15 cellular contexts compared by ENCODE assay signal in genomic region chr1:205633421-205633976, GRCh38. TPM values are rescaled to one million over a fixed set of nuclear protein-coding genes. Genes with fewer than 3 reads are reported as not detected.
DNase-seq lines count a peak whose midpoint lies in the region; ATAC-seq and TF ChIP-seq lines count a peak whose summit lies in the region.
"Had no signal": no experiment of that assay in that cellular context is flagged by ENCODE, and none has a peak within 500 bp of the region (broad histone marks: within the 10 kb centered on the region; RNA-seq: fewer than 3 reads in every experiment).

No MANE protein-coding gene starts in this region.

- no peaks in the 10 kb centered on the region for H3K27me3 ChIP-seq in naive thymus-derived CD4-positive, alpha-beta T cell (ENCODE audit: control insufficient read depth in 2 of 2, insufficient read depth in 2 of 2, low read length in 2 of 2)
- no peaks in the 10 kb centered on the region for H3K27me3 ChIP-seq in Peyer's patch
- H3K27me3 ChIP-seq: ovary, testis had no signal

- H3K27me3 Mint-ChIP-seq in naive thymus-derived CD4-positive, alpha-beta T cell = peaks cover 0 to 21% (median 0%) of the 10 kb centered on the region in 5 donors

- H3K4me1 ChIP-seq in naive thymus-derived CD4-positive, alpha-beta T cell (ENCODE audit: control insufficient read depth in 2 of 2, insufficient read depth in 2 of 2, low read length in 2 of 2) = peaks cover 9 to 26% of the 10 kb centered on the region in 2 donors
- H3K4me1 ChIP-seq in Peyer's patch = peaks cover 0 to 20% (median 9%) of the 10 kb centered on the region in 4 donors

- no peak overlapping the region for H3K27ac ChIP-seq in naive thymus-derived CD4-positive, alpha-beta T cell (ENCODE audit: low read depth, low read length)
- H3K27ac ChIP-seq in Peyer's patch = no peak overlapping the region

- peak overlapping the region in 6 of 9 donors; percentile 22 to 94 (median 84) for H3K27ac Mint-ChIP-seq in naive thymus-derived CD4-positive, alpha-beta T cell

- intact Hi-C loops in naive thymus-derived CD4-positive, alpha-beta T cell (cut with micrococcal nuclease) = loop anchor here (2.0 to 10.0 kb wide), 7 partner anchors 47 to 1289 kb away; partner anchors contain the start of genes FCMR (in 1 of the 2), MDM4 (in 1 of the 2), PPP1R15B (in 1 of the 2) and SLC45A3 (in 1 of the 2)

- no peaks in the 10 kb centered on the region for H3K9me3 ChIP-seq in naive thymus-derived CD4-positive, alpha-beta T cell (ENCODE audit: control insufficient read depth in 2 of 3, low read length in 3 of 3)
- no peaks in the 10 kb centered on the region for H3K9me3 ChIP-seq in Peyer's patch
- H3K9me3 ChIP-seq: ovary, testis had no signal

- peaks cover 0 to 4% (median 0%) of the 10 kb centered on the region in 5 donors for H3K36me3 Mint-ChIP-seq in naive thymus-derived CD4-positive, alpha-beta T cell

- no peak for TF ChIP-seq POLR2A in Peyer's patch (IDR thresholded peaks at IDR 0.05)

- CTCF ChIA-PET in naive thymus-derived CD4-positive, alpha-beta T cell (lab: Charles Lee) = interaction anchor here (0.8 to 6.0 kb wide), 8 partner anchors 23 to 511 kb away, joined by 3 to 143 read pairs (median 4); no protein-coding TSS in a partner anchor

- peak overlapping the region in 2 of 10 donors; percentile 24 to 87 for H3K4me3 Mint-ChIP-seq in naive thymus-derived CD4-positive, alpha-beta T cell

- H3K36me3 ChIP-seq in naive thymus-derived CD4-positive, alpha-beta T cell (ENCODE audit: control insufficient read depth in 2 of 3, insufficient read depth in 3 of 3, low read length in 3 of 3) = no peaks in the 10 kb centered on the region
- H3K36me3 ChIP-seq in Peyer's patch = no peaks in the 10 kb centered on the region
- H3K36me3 ChIP-seq: ovary had no signal

- H3K9me3 Mint-ChIP-seq in naive thymus-derived CD4-positive, alpha-beta T cell = no peaks in the 10 kb centered on the region
- H3K9me3 Mint-ChIP-seq: activated CD4-positive, alpha-beta T cell treated with anti-CD3 and anti-CD28 coated beads, Interleukin-2, amount 10 ng/mL, durations not matched to agents 7 days and 5 days had no signal

- DNase-seq in COLO829 (ENCODE audit: low spot score) = peak; percentile 28
- DNase-seq in NCI-H69 (lab: John Stamatoyannopoulos, UW) = peak; percentile 97
- peak; percentile 86 to 91 for DNase-seq in dermis microvascular lymphatic vessel endothelial cell (ENCODE audit: low read depth in 2 of 2)
- DNase-seq in naive thymus-derived CD4-positive, alpha-beta T cell = no peak
- no peak for DNase-seq in DMS114 treated with DMSO at 0.1 percent for 48 hours (lab: John Stamatoyannopoulos, UW; ENCODE audit: unreplicated experiment)
- DNase-seq in SKM-1 (lab: John Stamatoyannopoulos, UW; ENCODE audit: unreplicated experiment) = no peak
- DNase-seq in Peyer's patch = no peak
- DNase-seq: activated CD4-positive, alpha-beta T cell treated with anti-CD3 and anti-CD28 coated beads, Interleukin-2, amount 10 ng/mL, durations not matched to agents 7 days and 5 days; activated naive CD4-positive, alpha-beta T cell treated with Interleukin-2 at 50 U/mL for 16 hours; DMS153; effector memory CD4-positive, alpha-beta T cell; islet precursor cell; ovary; testis had no signal

- ATAC-seq in naive thymus-derived CD4-positive, alpha-beta T cell = no peak
- no peak for ATAC-seq in GM21423 (IDR thresholded peaks at IDR 0.05; ENCODE audit: unreplicated experiment)

- no peak overlapping the region for H3K4me3 ChIP-seq in naive thymus-derived CD4-positive, alpha-beta T cell (ENCODE audit: low read length)
- H3K4me3 ChIP-seq in Peyer's patch = no peak overlapping the region
- H3K4me3 ChIP-seq: ovary had no signal

- peaks cover 12 to 38% (median 25%) of the 10 kb centered on the region in 7 donors for H3K4me1 Mint-ChIP-seq in naive thymus-derived CD4-positive, alpha-beta T cell

- no peak for TF ChIP-seq CTCF in Peyer's patch (IDR thresholded peaks at IDR 0.05)

- POLR2A ChIA-PET in naive thymus-derived CD4-positive, alpha-beta T cell (lab: Charles Lee) = interaction anchor here (0.5 to 6.8 kb wide), 5 partner anchors 23 to 140 kb away, joined by 3 to 290 read pairs (median 20); partner anchors contain the start of gene RAB29

RNA-seq across cellular contexts. Expression of gene ELK4, which starts 1.7 kb away (rescaled TPM):
- total RNA-seq in dermis microvascular lymphatic vessel endothelial cell = 33.4 and 44.0 TPM in 2 replicates
- total RNA-seq in naive thymus-derived CD4-positive, alpha-beta T cell = 100 to 1,000 TPM; 104 to 250 (median 156) TPM
- polyA plus RNA-seq in naive thymus-derived CD4-positive, alpha-beta T cell = 1 to 10 TPM; 4.0 to 7.3 TPM
- total RNA-seq in Peyer's patch = 10 to 100 TPM; 16.6 to 66.8 (median 23.7) TPM

RNA-seq across cellular contexts. Expression of gene SLC45A3, which starts 46.8 kb away (rescaled TPM):
- total RNA-seq in dermis microvascular lymphatic vessel endothelial cell = 14.8 and 53.0 TPM in 2 replicates
- total RNA-seq in naive thymus-derived CD4-positive, alpha-beta T cell = 1 to 10 TPM in 2 of 5 experiments, under 1 TPM in 3; 0.10 to 8.7 (median 0.54) TPM
- not detected for polyA plus RNA-seq in naive thymus-derived CD4-positive, alpha-beta T cell
- 10 to 100 TPM in 2 of 4 donors, 1 to 10 TPM in 2; 7.4 to 16.0 (median 11.2) TPM for total RNA-seq in Peyer's patch

Comparison
In these comparisons a context has a peak if more than half of its experiments do, and no peak if none do; other contexts are left out.
1. DNase-seq: peak in COLO829 (single experiment), NCI-H69 (single experiment) and dermis microvascular lymphatic vessel endothelial cell (2 of 2); none in naive thymus-derived CD4-positive, alpha-beta T cell (0 of 9), DMS114 treated with DMSO at 0.1 percent for 48 hours (single experiment), SKM-1 (single experiment) and Peyer's patch (0 of 3).